Comparison of ENCODE assay signal across 11 cellular contexts in genomic region chr2:70068119-70068518, GRCh38. TPM values are rescaled to one million over a fixed set of nuclear protein-coding genes. Genes with fewer than 3 reads are reported as not detected.
A peak's percentile ranks its signal among the peaks of the same experiment; 100 is the strongest.
DNase-seq lines count a peak whose midpoint lies in the region; ATAC-seq and TF ChIP-seq lines count a peak whose summit lies in the region.
"Had no signal": no experiment of that assay in that cellular context is flagged by ENCODE, and none has a peak within 500 bp of the region (broad histone marks: within the 10 kb centered on the region; RNA-seq: fewer than 3 reads in every experiment).

No MANE protein-coding gene starts in this region.

- no peaks in the 10 kb centered on the region for H3K9me3 ChIP-seq in right lobe of liver
- H3K9me3 ChIP-seq in Karpas-422 (ENCODE audit: low read length), result no peaks in the 10 kb centered on the region

- H3K4me1 Mint-ChIP-seq in T-helper 1 cell treated with Interleukin-12 subunit alpha and Interleukin-12 subunit beta and Interleukin-4 antibody, amounts not matched to agents 30 μg/mL and 1 μg/mL, for 36 hours (ENCODE audit: low read depth), result peaks cover 44% of the 10 kb centered on the region
- H3K4me1 Mint-ChIP-seq in stimulated activated naive B cell treated with anti-CD40 and anti-IgM and Interleukin-4, amounts not matched to agents 10 μg/mL and 1 μg/mL and 100 μg/mL, for 72 hours, result peaks cover 19 to 30% of the 10 kb centered on the region in 2 donors

- no peak for TF ChIP-seq CTCF in right lobe of liver (IDR thresholded peaks at IDR 0.05)

- H3K27ac ChIP-seq in right lobe of liver (peak overlapping the region; percentile 84 to 96 (median 85)), Karpas-422 (ENCODE audit: low read length) (no peak overlapping the region)
- H3K27ac ChIP-seq: 22Rv1 had no signal

- no peaks in the 10 kb centered on the region for H4K20me1 ChIP-seq in Karpas-422 (ENCODE audit: insufficient read depth, low read depth, low read length)

- peaks cover 37% of the 10 kb centered on the region for H3K36me3 Mint-ChIP-seq in T-helper 1 cell treated with Interleukin-12 subunit alpha and Interleukin-12 subunit beta and Interleukin-4 antibody, amounts not matched to agents 30 μg/mL and 1 μg/mL, for 36 hours (ENCODE audit: low read depth)
- peaks cover 17% of the 10 kb centered on the region in 2 donors for H3K36me3 Mint-ChIP-seq in activated naive CD4-positive, alpha-beta T cell treated with anti-CD3 and anti-CD28 coated beads, Interleukin-2, amount 50 U/mL, for 72 hours
- H3K36me3 Mint-ChIP-seq in stimulated activated naive B cell treated with anti-CD40 and anti-IgM and Interleukin-4, amounts not matched to agents 10 μg/mL and 1 μg/mL and 100 μg/mL, for 72 hours, result peaks cover 32 to 48% of the 10 kb centered on the region in 2 donors

- H3K4me2 ChIP-seq in Karpas-422 (ENCODE audit: low read depth, low read length, poor library complexity, severe bottlenecking), result no peak overlapping the region

- peaks cover 0 to 24% (median 2%) of the 10 kb centered on the region in 4 donors for H3K36me3 ChIP-seq in right lobe of liver
- peaks cover 50% of the 10 kb centered on the region for H3K36me3 ChIP-seq in Karpas-422 (ENCODE audit: insufficient read depth, low read length)

- H2AFZ ChIP-seq in Karpas-422 (ENCODE audit: low read length), result no peak overlapping the region

- H3K79me2 ChIP-seq in Karpas-422 (ENCODE audit: low read length), result peaks cover 43% of the 10 kb centered on the region

- ATAC-seq in activated naive CD4-positive, alpha-beta T cell treated with anti-CD3 and anti-CD28 coated beads, Interleukin-2, amount 50 U/mL, for 72 hours, result no peak
- peak in 1 of 4 donors; percentile 7 for ATAC-seq in right lobe of liver
- ATAC-seq in stimulated activated naive B cell treated with anti-CD40 and anti-IgM and Interleukin-4, amounts not matched to agents 10 μg/mL and 1 μg/mL and 100 μg/mL, for 72 hours (replicated peaks), result no peak

- WGBS in right lobe of liver (ENCODE audit: insufficient coverage, low coverage, low lambda C conversion rate, missing lambda C conversion rate), result 86% methylated on average over 3 of the region's 3 CpGs

- no peaks in the 10 kb centered on the region for H3K9me3 Mint-ChIP-seq in T-helper 1 cell treated with Interleukin-12 subunit alpha and Interleukin-12 subunit beta and Interleukin-4 antibody, amounts not matched to agents 30 μg/mL and 1 μg/mL, for 36 hours
- H3K9me3 Mint-ChIP-seq in activated naive CD4-positive, alpha-beta T cell treated with anti-CD3 and anti-CD28 coated beads, Interleukin-2, amount 50 U/mL, for 72 hours, result no peaks in the 10 kb centered on the region
- H3K9me3 Mint-ChIP-seq in stimulated activated naive B cell treated with anti-CD40 and anti-IgM and Interleukin-4, amounts not matched to agents 10 μg/mL and 1 μg/mL and 100 μg/mL, for 72 hours, result no peaks in the 10 kb centered on the region

- intact Hi-C loops in right lobe of liver (cut with DNase I), result loop anchor here (10.0 kb wide), 2 partner anchors 133 to 153 kb away; partner anchors contain the start of gene MXD1 (in 1 of the 2)

- H3K4me3 Mint-ChIP-seq in T-helper 1 cell treated with Interleukin-12 subunit alpha and Interleukin-12 subunit beta and Interleukin-4 antibody, amounts not matched to agents 30 μg/mL and 1 μg/mL, for 36 hours, result peak overlapping the region; percentile 66
- H3K4me3 Mint-ChIP-seq in stimulated activated naive B cell treated with anti-CD40 and anti-IgM and Interleukin-4, amounts not matched to agents 10 μg/mL and 1 μg/mL and 100 μg/mL, for 72 hours, result no peak overlapping the region

- H3K4me3 ChIP-seq in right lobe of liver (no peak overlapping the region), Karpas-422 (ENCODE audit: low read length) (no peak overlapping the region)

- TF ChIP-seq POLR2A in right lobe of liver (IDR thresholded peaks at IDR 0.05), result no peak

- H3K27me3 ChIP-seq in right lobe of liver (no peaks in the 10 kb centered on the region), Karpas-422 (ENCODE audit: low read length) (no peaks in the 10 kb centered on the region)

- H3K9me2 ChIP-seq in Karpas-422 (replicated peaks; ENCODE audit: insufficient read depth, low read length), result no peaks in the 10 kb centered on the region

- peaks cover 0 to 25% (median 8%) of the 10 kb centered on the region in 4 donors for H3K4me1 ChIP-seq in right lobe of liver
- H3K4me1 ChIP-seq in Karpas-422 (ENCODE audit: low read length), result peaks cover 13% of the 10 kb centered on the region

- peak overlapping the region; percentile 98 for H3K27ac Mint-ChIP-seq in T-helper 1 cell treated with Interleukin-12 subunit alpha and Interleukin-12 subunit beta and Interleukin-4 antibody, amounts not matched to agents 30 μg/mL and 1 μg/mL, for 36 hours
- peak overlapping the region; percentile 91 to 98 for H3K27ac Mint-ChIP-seq in activated naive CD4-positive, alpha-beta T cell treated with anti-CD3 and anti-CD28 coated beads, Interleukin-2, amount 50 U/mL, for 72 hours
- H3K27ac Mint-ChIP-seq in stimulated activated naive B cell treated with anti-CD40 and anti-IgM and Interleukin-4, amounts not matched to agents 10 μg/mL and 1 μg/mL and 100 μg/mL, for 72 hours, result peak overlapping the region; percentile 88

- no peak for DNase-seq in T-helper 1 cell
- no peak for DNase-seq in activated naive CD4-positive, alpha-beta T cell treated with anti-CD3 and anti-CD28 coated beads, Interleukin-2, amount 50 U/mL, for 72 hours (ENCODE audit: low spot score in 2 of 2)
- DNase-seq in right lobe of liver, result peak in 1 of 3 donors; percentile 40
- DNase-seq in stimulated activated naive B cell treated with anti-CD40 and anti-IgM and Interleukin-4, amounts not matched to agents 10 μg/mL and 1 μg/mL and 100 μg/mL, for 72 hours, result no peak
- DNase-seq in Karpas-422, result no peak
- no peak for DNase-seq in NCI-H2171 treated with DMSO at 0.1 percent for 48 hours (lab: John Stamatoyannopoulos, UW)
- no peak for DNase-seq in kidney tubule cell (ENCODE audit: low spot score)
- DNase-seq: NCI-H1105, NCI-H526 had no signal

- no peak overlapping the region for H3K9ac ChIP-seq in Karpas-422 (ENCODE audit: low read length)

- H3K27me3 Mint-ChIP-seq in T-helper 1 cell treated with Interleukin-12 subunit alpha and Interleukin-12 subunit beta and Interleukin-4 antibody, amounts not matched to agents 30 μg/mL and 1 μg/mL, for 36 hours (ENCODE audit: low read depth), result no peaks in the 10 kb centered on the region
- H3K27me3 Mint-ChIP-seq in stimulated activated naive B cell treated with anti-CD40 and anti-IgM and Interleukin-4, amounts not matched to agents 10 μg/mL and 1 μg/mL and 100 μg/mL, for 72 hours, result no peaks in the 10 kb centered on the region

RNA-seq across cellular contexts. Expression of gene PCBP1, which starts 19.2 kb away (rescaled TPM):
- total RNA-seq in activated naive CD4-positive, alpha-beta T cell treated with anti-CD3 and anti-CD28 coated beads, Interleukin-2, amount 50 U/mL, for 72 hours, result 100 to 1,000 TPM; 339 to 451 TPM
- total RNA-seq in right lobe of liver, result 100 to 1,000 TPM; 147 to 220 (median 178) TPM
- total RNA-seq in Karpas-422 (2014; rRNA removed; shearing (Covaris generic); ENCODE audit: low replicate concordance), result 91.7 and 128 TPM in 2 replicates
